Comparison of ENCODE assay signal across 8 cellular contexts in the genomic region with DNA sequence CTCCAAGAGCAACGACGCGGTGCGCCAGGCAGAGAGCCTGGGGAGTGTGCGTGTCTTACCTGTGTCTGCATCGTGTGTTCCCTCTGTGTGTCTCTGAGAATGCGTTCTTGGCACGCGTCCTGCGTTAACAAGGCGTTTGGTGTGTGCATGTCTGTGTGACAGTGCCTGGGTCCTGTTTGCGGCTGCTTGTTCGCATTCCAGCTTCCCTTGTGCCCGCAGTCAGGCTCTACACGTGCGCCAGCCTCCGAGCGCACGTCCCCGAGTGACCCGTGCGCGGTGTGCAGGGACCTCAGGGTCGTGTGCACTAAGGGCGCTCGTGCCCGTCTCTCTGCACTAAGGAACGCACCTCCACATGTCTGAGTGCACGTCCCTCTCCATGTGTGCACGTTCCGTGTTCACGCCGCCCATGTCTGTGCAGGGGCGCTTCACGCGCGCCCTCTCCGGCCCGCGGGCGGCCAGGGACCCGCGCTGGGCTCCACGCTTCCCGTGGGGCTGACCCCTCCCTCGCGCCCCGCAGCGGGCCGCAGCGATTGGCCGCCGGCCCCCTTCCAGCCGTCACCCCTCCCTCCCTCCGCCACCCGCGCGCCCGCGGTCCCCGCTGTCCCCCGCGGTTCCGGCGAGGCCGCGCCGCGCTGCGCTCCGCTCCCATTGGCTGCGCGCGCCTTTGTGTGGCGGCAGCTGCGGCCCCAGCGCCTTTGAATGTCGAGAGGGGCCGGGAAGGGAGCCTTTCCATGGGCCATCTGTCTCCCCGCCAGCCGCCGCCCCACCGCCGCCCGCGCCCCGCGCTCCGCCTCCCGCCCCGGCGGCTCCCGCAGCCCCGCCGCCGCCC.
A peak's percentile ranks its signal among the peaks of the same experiment; 100 is the strongest.
DNase-seq lines count a peak whose midpoint lies in the region; FAIRE-seq and TF ChIP-seq lines count a peak whose summit lies in the region.

No MANE protein-coding gene starts in this region.

- intact Hi-C loops in CD14-positive monocyte (cut with micrococcal nuclease): no loop called here
- intact Hi-C loops in tibial artery (cut with DNase I; ENCODE audit: low total_unique reads): no loop called here

- H4K8ac ChIP-seq in mesendoderm (ENCODE audit: low read depth, low read length): no peak overlapping the region

- peak overlapping the region; percentile 78 for H3K4me3 ChIP-seq in ectodermal cell (ENCODE audit: insufficient read depth, low read depth, low read length)
- H3K4me3 ChIP-seq in mesendoderm (ENCODE audit: low read length): peak overlapping the region; percentile 29
- H3K4me3 ChIP-seq in tibial artery: peak overlapping the region; percentile 40 to 52

- H2BK5ac ChIP-seq in mesendoderm (ENCODE audit: low read length): no peak overlapping the region

- TF ChIP-seq CTCF in CD14-positive monocyte (IDR thresholded peaks at IDR 0.05) (no peak), tibial artery (IDR thresholded peaks at IDR 0.05) (no peak)

- no peak for TF ChIP-seq POLR2A in GM12892 (IDR thresholded peaks at IDR 0.05; ENCODE audit: low read depth, low read length)

- H3K18ac ChIP-seq in mesendoderm (ENCODE audit: low read length): peak overlapping the region; percentile 99

- 6 to 7% methylated on average over 96 of the region's 96 CpGs for WGBS in ectodermal cell, 2 experiments
- no CpG with 5 or more reads among the region's 96 CpGs for WGBS in mesendoderm (ENCODE audit: extremely low coverage, insufficient coverage, low lambda C conversion rate)

- peaks cover 66 to 74% (median 67%) of the 10 kb centered on the region in 3 donors for H3K27me3 Mint-ChIP-seq in CD14-positive monocyte (ENCODE audit: low read depth in 3 of 3)

- peak overlapping the region; percentile 84 for H3K4ac ChIP-seq in mesendoderm (ENCODE audit: low read depth, low read length)

- peak overlapping the region; percentile 9 for H2BK15ac ChIP-seq in mesendoderm (replicated peaks; ENCODE audit: low read depth)

- no peak for DNase-seq in CD14-positive monocyte (ENCODE audit: low spot score)
- DNase-seq in HTR-8/SVneo (ENCODE audit: insufficient read length, low spot score): peak; percentile 37
- DNase-seq in SK-N-DZ (ENCODE audit: low spot score): peak; percentile 70
- DNase-seq in mesendoderm: peak; percentile 45
- peak in 1 of 2 donors; percentile 40 for DNase-seq in tibial artery
- DNase-seq in GM12892 (ENCODE audit: insufficient read length): no peak
- no peak for DNase-seq in AG08395 (ENCODE audit: low spot score)

- peak overlapping the region; percentile 64 to 85 for H3K4me3 Mint-ChIP-seq in CD14-positive monocyte

- H3K9me3 Mint-ChIP-seq in CD14-positive monocyte: peaks cover 0 to 7% (median 4%) of the 10 kb centered on the region in 7 donors

- H3K27me3 ChIP-seq in ectodermal cell (ENCODE audit: control insufficient read depth, insufficient read depth, low read length, poor library complexity, severe bottlenecking): peaks cover 8% of the 10 kb centered on the region
- no peaks in the 10 kb centered on the region for H3K27me3 ChIP-seq in mesendoderm (ENCODE audit: insufficient read depth, low read length, poor library complexity)
- peaks cover 0 to 40% of the 10 kb centered on the region in 2 donors for H3K27me3 ChIP-seq in tibial artery

- H3K9me3 ChIP-seq in ectodermal cell (ENCODE audit: control insufficient read depth, low read length): no peaks in the 10 kb centered on the region
- no peaks in the 10 kb centered on the region for H3K9me3 ChIP-seq in tibial artery

- peak overlapping the region; percentile 30 for H3K23ac ChIP-seq in mesendoderm (ENCODE audit: low read length)

- H3K4me2 ChIP-seq in mesendoderm (ENCODE audit: low read length): peak overlapping the region; percentile 53

- peak overlapping the region; percentile 75 for H2BK120ac ChIP-seq in mesendoderm (ENCODE audit: low read depth, low read length)

- no peaks in the 10 kb centered on the region for H3K79me2 ChIP-seq in mesendoderm (ENCODE audit: control insufficient read depth, insufficient read depth, low read length)

- peak overlapping the region; percentile 61 for H3K9ac ChIP-seq in mesendoderm (ENCODE audit: low read length)

- H3K4me1 Mint-ChIP-seq in CD14-positive monocyte: peaks cover 50% of the 10 kb centered on the region

- peaks cover 44% of the 10 kb centered on the region for H3K4me1 ChIP-seq in ectodermal cell (ENCODE audit: control insufficient read depth, insufficient read depth, low read length)
- peaks cover 5% of the 10 kb centered on the region for H3K4me1 ChIP-seq in mesendoderm (ENCODE audit: control insufficient read depth, low read depth, low read length)
- H3K4me1 ChIP-seq in tibial artery: peaks cover 0 to 24% (median 20%) of the 10 kb centered on the region in 4 donors

- H3K27ac Mint-ChIP-seq in CD14-positive monocyte: no peak overlapping the region

- FAIRE-seq in HTR-8/SVneo (lab: Jason Lieb, UNC) (no peak), GM12892 (lab: Jason Lieb, UNC) (no peak)

- H3K56ac ChIP-seq in mesendoderm (ENCODE audit: low read length): peak overlapping the region; percentile 83

- H3K27ac ChIP-seq in ectodermal cell (ENCODE audit: insufficient read depth, low read depth, low read length, poor library complexity, severe bottlenecking) (no peak overlapping the region), mesendoderm (ENCODE audit: low read depth, low read length) (no peak overlapping the region), tibial artery (no peak overlapping the region)

- H4K5ac ChIP-seq in mesendoderm (ENCODE audit: low read length): no peak overlapping the region

- no peak overlapping the region for H2AK5ac ChIP-seq in mesendoderm (ENCODE audit: low read length)

- no peaks in the 10 kb centered on the region for H3K36me3 ChIP-seq in ectodermal cell (ENCODE audit: control insufficient read depth, insufficient read depth, low read length)
- no peaks in the 10 kb centered on the region for H3K36me3 ChIP-seq in mesendoderm (ENCODE audit: control insufficient read depth, insufficient read depth, low read length)
- H3K36me3 ChIP-seq in tibial artery: no peaks in the 10 kb centered on the region

- H3K36me3 Mint-ChIP-seq in CD14-positive monocyte: peaks cover 11% of the 10 kb centered on the region in 2 donors

- H3K79me1 ChIP-seq in mesendoderm (ENCODE audit: low read length): no peaks in the 10 kb centered on the region

Comparison
In these comparisons a context has a peak if more than half of its experiments do, and no peak if none do; other contexts are left out.
1. DNase-seq: peak in HTR-8/SVneo (single experiment), SK-N-DZ (single experiment) and mesendoderm (single experiment); none in CD14-positive monocyte (single experiment), GM12892 (single experiment) and AG08395 (single experiment).
2. Peak in every context shown above with its lines, with median percentiles within 50 percentile points of each other: H3K4me3 ChIP-seq.